In genomic region chr2:145006957-145007672, GRCh38 we compare ENCODE assay signal across 9 cellular contexts.
DNase-seq lines count a peak whose midpoint lies in the region; ATAC-seq and TF ChIP-seq lines count a peak whose summit lies in the region.
"Had no signal": no experiment of that assay in that cellular context is flagged by ENCODE, and none has a peak within 500 bp of the region (broad histone marks: within the 10 kb centered on the region; RNA-seq: fewer than 3 reads in every experiment).

No MANE protein-coding gene starts in this region.

- H3K27ac ChIP-seq in brain microvascular endothelial cell (peak overlapping the region; percentile 95), right cardiac atrium (ENCODE audit: low read length) (peak overlapping the region; percentile 78), upper lobe of left lung (peak overlapping the region; percentile 19 to 55 (median 54)), transverse colon (peak overlapping the region in 1 of 4 donors; percentile 1)
- H3K27ac ChIP-seq: pancreas had no signal

- H3K4me1 ChIP-seq in right cardiac atrium (ENCODE audit: control insufficient read depth, insufficient read depth, low read length) (no peaks in the 10 kb centered on the region), upper lobe of left lung (peaks cover 0 to 3% (median 0%) of the 10 kb centered on the region in 4 donors), transverse colon (no peaks in the 10 kb centered on the region)
- H3K4me1 ChIP-seq: pancreas had no signal

- ATAC-seq in right cardiac atrium (peak; percentile 87 to 97), upper lobe of left lung (ENCODE audit: low FRiP score in 2 of 2) (peak in 1 of 2 donors; percentile 88)
- ATAC-seq: pancreas had no signal

- TF ChIP-seq POLR2A in upper lobe of left lung (IDR thresholded peaks at IDR 0.05) (no peak), transverse colon (IDR thresholded peaks at IDR 0.05) (no peak)

- no peak overlapping the region for H3K4me3 ChIP-seq in brain microvascular endothelial cell (ENCODE audit: low read depth, low read length)
- H3K4me3 ChIP-seq in right cardiac atrium (ENCODE audit: low read length), result no peak overlapping the region
- H3K4me3 ChIP-seq in upper lobe of left lung, result peak overlapping the region in 1 of 4 donors; percentile 16
- no peak overlapping the region for H3K4me3 ChIP-seq in transverse colon
- H3K4me3 ChIP-seq: pancreas had no signal

- peak; percentile 98 for DNase-seq in HS-27A (ENCODE audit: low read depth)
- DNase-seq in brain microvascular endothelial cell, result peak; percentile 96
- peak; percentile 74 to 91 (median 75) for DNase-seq in right cardiac atrium
- DNase-seq in upper lobe of left lung, result no peak
- DNase-seq in transverse colon, result no peak
- no peak for DNase-seq in RPMI8226
- DNase-seq in NCI-H524 treated with DMSO at 0.1 percent for 48 hours (lab: John Stamatoyannopoulos, UW), result no peak
- DNase-seq: NCI-H774, pancreas had no signal

- intact Hi-C loops in right cardiac atrium (cut with DNase I), result loop anchor here in 1 of 4 donors (10.0 kb wide), 1 partner anchor 58 kb away; no protein-coding TSS in a partner anchor
- intact Hi-C loops in transverse colon (cut with DNase I; ENCODE audit: low total_unique reads), result no loop called here

- WGBS in right cardiac atrium, result 41% methylated on average over 12 of the region's 12 CpGs
- WGBS in upper lobe of left lung, 2 donors, result 60 to 63% methylated on average over 12 of the region's 12 CpGs
- 69 to 72% methylated on average over 8 to 12 of the region's 12 CpGs for WGBS in transverse colon (ENCODE audit: low coverage in 1 of 2), 2 donors

- H3K36me3 ChIP-seq in brain microvascular endothelial cell (replicated peaks) (no peaks in the 10 kb centered on the region), upper lobe of left lung (no peaks in the 10 kb centered on the region), transverse colon (no peaks in the 10 kb centered on the region)
- H3K36me3 ChIP-seq: pancreas had no signal

- TF ChIP-seq CTCF in brain microvascular endothelial cell (IDR thresholded peaks at IDR 0.05; ENCODE audit: low read depth, low read length, missing control alignments) (peak; percentile 31), upper lobe of left lung (IDR thresholded peaks at IDR 0.05) (no peak), transverse colon (IDR thresholded peaks at IDR 0.05) (no peak)

- H3K27me3 ChIP-seq in brain microvascular endothelial cell (replicated peaks), result no peaks in the 10 kb centered on the region
- no peaks in the 10 kb centered on the region for H3K27me3 ChIP-seq in right cardiac atrium (ENCODE audit: control insufficient read depth, insufficient read depth)
- no peaks in the 10 kb centered on the region for H3K27me3 ChIP-seq in upper lobe of left lung
- H3K27me3 ChIP-seq in transverse colon, result no peaks in the 10 kb centered on the region
- H3K27me3 ChIP-seq: pancreas had no signal

- in situ Hi-C loops in brain microvascular endothelial cell (cut with HindIII; ENCODE audit: low pct_ligation_motif_present, low sequenced_read_pairs), result no loop called here
- in situ Hi-C loops in transverse colon (cut with MboI; ENCODE audit: low pct_ligation_motif_present in 1 of 4, low pct_unique_long_range_greater_than_20kb in 1 of 4, low sequenced_read_pairs in 3 of 4), result no loop called here

- TF ChIP-seq EP300 in upper lobe of left lung (IDR thresholded peaks at IDR 0.05) (peak in 1 of 4 donors; percentile 23), transverse colon (IDR thresholded peaks at IDR 0.05; ENCODE audit: low read depth) (no peak)

- no peaks in the 10 kb centered on the region for H3K9me3 ChIP-seq in right cardiac atrium (ENCODE audit: control insufficient read depth, low read length)
- no peaks in the 10 kb centered on the region for H3K9me3 ChIP-seq in upper lobe of left lung
- no peaks in the 10 kb centered on the region for H3K9me3 ChIP-seq in transverse colon
- H3K9me3 ChIP-seq: pancreas had no signal

Comparison
In these comparisons a context has a peak if more than half of its experiments do, and no peak if none do; other contexts are left out.
1. DNase-seq: peak in HS-27A (single experiment), brain microvascular endothelial cell (single experiment) and right cardiac atrium (3 of 3); none in upper lobe of left lung (0 of 2), transverse colon (single experiment), RPMI8226 (single experiment) and NCI-H524 treated with DMSO at 0.1 percent for 48 hours (single experiment).